1 cellular context compared by ENCODE assay signal in the genomic region with DNA sequence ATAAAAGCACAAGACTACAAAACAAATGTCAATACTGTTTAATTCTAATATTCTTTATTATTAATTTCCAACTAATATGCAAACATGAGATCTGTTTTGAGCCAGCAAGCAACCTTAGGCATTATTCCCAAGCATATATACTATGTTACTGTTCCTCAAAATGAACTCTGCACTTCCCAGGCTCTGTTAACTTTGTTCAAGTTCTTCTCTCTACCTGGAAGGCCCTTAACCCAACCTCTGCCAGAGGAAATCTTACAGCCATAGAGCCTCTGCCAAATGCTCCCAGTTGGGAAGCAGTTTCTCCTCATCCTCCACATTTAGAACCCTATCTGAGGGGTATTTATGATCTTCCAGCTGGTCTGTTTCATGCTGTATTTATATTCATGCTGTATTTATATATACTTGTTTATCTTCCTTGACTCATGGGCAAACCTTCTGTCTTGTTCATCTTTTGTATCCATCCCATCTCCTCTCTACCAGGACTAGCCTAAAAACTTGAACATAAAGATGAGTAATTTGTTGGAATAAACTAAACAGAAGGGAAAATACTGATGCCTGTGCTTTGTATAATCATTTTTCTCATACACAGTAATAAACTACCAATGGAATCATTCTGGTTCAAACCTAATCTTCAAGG.
TF ChIP-seq lines count a peak whose summit lies in the region.

No MANE protein-coding gene starts in this region.

TF ChIP-seq in GM23338, 12 proteins besides CTCF, POLR2A, EP300 and RAD21:
- no peak for TF ChIP-seq CREB1 (CRISPR knock-in tag; IDR thresholded peaks at IDR 0.05; ENCODE audit: low read depth)
- no peak for TF ChIP-seq EZH2 (IDR thresholded peaks at IDR 0.05; ENCODE audit: low read depth, unreplicated experiment)
- TF ChIP-seq POLR2AphosphoS5 (IDR thresholded peaks at IDR 0.05; ENCODE audit: low read depth) = no peak
- TF ChIP-seq, protein P1, sequence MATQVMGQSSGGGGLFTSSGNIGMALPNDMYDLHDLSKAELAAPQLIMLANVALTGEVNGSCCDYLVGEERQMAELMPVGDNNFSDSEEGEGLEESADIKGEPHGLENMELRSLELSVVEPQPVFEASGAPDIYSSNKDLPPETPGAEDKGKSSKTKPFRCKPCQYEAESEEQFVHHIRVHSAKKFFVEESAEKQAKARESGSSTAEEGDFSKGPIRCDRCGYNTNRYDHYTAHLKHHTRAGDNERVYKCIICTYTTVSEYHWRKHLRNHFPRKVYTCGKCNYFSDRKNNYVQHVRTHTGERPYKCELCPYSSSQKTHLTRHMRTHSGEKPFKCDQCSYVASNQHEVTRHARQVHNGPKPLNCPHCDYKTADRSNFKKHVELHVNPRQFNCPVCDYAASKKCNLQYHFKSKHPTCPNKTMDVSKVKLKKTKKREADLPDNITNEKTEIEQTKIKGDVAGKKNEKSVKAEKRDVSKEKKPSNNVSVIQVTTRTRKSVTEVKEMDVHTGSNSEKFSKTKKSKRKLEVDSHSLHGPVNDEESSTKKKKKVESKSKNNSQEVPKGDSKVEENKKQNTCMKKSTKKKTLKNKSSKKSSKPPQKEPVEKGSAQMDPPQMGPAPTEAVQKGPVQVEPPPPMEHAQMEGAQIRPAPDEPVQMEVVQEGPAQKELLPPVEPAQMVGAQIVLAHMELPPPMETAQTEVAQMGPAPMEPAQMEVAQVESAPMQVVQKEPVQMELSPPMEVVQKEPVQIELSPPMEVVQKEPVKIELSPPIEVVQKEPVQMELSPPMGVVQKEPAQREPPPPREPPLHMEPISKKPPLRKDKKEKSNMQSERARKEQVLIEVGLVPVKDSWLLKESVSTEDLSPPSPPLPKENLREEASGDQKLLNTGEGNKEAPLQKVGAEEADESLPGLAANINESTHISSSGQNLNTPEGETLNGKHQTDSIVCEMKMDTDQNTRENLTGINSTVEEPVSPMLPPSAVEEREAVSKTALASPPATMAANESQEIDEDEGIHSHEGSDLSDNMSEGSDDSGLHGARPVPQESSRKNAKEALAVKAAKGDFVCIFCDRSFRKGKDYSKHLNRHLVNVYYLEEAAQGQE (IDR thresholded peaks at IDR 0.05; ENCODE audit: unreplicated experiment) = no peak
- no peak for TF ChIP-seq STAT1 (IDR thresholded peaks at IDR 0.05; ENCODE audit: unreplicated experiment)
- TF ChIP-seq, protein P2, sequence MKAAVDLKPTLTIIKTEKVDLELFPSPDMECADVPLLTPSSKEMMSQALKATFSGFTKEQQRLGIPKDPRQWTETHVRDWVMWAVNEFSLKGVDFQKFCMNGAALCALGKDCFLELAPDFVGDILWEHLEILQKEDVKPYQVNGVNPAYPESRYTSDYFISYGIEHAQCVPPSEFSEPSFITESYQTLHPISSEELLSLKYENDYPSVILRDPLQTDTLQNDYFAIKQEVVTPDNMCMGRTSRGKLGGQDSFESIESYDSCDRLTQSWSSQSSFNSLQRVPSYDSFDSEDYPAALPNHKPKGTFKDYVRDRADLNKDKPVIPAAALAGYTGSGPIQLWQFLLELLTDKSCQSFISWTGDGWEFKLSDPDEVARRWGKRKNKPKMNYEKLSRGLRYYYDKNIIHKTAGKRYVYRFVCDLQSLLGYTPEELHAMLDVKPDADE (IDR thresholded peaks at IDR 0.05) = no peak
- TF ChIP-seq NANOG (IDR thresholded peaks at IDR 0.05; ENCODE audit: borderline replicate concordance) = no peak
- TF ChIP-seq, protein P3, sequence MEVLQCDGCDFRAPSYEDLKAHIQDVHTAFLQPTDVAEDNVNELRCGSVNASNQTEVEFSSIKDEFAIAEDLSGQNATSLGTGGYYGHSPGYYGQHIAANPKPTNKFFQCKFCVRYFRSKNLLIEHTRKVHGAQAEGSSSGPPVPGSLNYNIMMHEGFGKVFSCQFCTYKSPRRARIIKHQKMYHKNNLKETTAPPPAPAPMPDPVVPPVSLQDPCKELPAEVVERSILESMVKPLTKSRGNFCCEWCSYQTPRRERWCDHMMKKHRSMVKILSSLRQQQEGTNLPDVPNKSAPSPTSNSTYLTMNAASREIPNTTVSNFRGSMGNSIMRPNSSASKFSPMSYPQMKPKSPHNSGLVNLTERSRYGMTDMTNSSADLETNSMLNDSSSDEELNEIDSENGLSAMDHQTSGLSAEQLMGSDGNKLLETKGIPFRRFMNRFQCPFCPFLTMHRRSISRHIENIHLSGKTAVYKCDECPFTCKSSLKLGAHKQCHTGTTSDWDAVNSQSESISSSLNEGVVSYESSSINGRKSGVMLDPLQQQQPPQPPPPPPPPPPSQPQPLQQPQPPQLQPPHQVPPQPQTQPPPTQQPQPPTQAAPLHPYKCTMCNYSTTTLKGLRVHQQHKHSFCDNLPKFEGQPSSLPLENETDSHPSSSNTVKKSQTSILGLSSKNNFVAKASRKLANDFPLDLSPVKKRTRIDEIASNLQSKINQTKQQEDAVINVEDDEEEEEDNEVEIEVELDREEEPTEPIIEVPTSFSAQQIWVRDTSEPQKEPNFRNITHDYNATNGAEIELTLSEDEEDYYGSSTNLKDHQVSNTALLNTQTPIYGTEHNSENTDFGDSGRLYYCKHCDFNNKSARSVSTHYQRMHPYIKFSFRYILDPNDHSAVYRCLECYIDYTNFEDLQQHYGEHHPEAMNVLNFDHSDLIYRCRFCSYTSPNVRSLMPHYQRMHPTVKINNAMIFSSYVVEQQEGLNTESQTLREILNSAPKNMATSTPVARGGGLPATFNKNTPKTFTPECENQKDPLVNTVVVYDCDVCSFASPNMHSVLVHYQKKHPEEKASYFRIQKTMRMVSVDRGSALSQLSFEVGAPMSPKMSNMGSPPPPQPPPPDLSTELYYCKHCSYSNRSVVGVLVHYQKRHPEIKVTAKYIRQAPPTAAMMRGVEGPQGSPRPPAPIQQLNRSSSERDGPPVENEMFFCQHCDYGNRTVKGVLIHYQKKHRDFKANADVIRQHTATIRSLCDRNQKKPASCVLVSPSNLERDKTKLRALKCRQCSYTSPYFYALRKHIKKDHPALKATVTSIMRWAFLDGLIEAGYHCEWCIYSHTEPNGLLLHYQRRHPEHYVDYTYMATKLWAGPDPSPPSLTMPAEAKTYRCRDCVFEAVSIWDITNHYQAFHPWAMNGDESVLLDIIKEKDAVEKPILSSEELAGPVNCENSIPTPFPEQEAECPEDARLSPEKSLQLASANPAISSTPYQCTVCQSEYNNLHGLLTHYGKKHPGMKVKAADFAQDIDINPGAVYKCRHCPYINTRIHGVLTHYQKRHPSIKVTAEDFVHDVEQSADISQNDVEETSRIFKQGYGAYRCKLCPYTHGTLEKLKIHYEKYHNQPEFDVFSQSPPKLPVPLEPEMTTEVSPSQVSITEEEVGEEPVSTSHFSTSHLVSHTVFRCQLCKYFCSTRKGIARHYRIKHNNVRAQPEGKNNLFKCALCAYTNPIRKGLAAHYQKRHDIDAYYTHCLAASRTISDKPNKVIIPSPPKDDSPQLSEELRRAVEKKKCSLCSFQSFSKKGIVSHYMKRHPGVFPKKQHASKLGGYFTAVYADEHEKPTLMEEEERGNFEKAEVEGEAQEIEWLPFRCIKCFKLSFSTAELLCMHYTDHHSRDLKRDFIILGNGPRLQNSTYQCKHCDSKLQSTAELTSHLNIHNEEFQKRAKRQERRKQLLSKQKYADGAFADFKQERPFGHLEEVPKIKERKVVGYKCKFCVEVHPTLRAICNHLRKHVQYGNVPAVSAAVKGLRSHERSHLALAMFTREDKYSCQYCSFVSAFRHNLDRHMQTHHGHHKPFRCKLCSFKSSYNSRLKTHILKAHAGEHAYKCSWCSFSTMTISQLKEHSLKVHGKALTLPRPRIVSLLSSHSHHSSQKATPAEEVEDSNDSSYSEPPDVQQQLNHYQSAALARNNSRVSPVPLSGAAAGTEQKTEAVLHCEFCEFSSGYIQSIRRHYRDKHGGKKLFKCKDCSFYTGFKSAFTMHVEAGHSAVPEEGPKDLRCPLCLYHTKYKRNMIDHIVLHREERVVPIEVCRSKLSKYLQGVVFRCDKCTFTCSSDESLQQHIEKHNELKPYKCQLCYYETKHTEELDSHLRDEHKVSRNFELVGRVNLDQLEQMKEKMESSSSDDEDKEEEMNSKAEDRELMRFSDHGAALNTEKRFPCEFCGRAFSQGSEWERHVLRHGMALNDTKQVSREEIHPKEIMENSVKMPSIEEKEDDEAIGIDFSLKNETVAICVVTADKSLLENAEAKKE (CRISPR knock-in tag; IDR thresholded peaks at IDR 0.05) = no peak
- no peak for TF ChIP-seq ZNF331 (CRISPR knock-in tag; IDR thresholded peaks at IDR 0.05; ENCODE audit: low read depth)
- TF ChIP-seq EZH2phosphoT487 (IDR thresholded peaks at IDR 0.05; ENCODE audit: unreplicated experiment) = no peak
- no peak for TF ChIP-seq JUNB (IDR thresholded peaks at IDR 0.05; ENCODE audit: unreplicated experiment)
- no peak for TF ChIP-seq ZNF114 (CRISPR knock-in tag; IDR thresholded peaks at IDR 0.05)
